27 cellular contexts compared by ENCODE assay signal in genomic region chr21:42545745-42546144, GRCh38. TPM values are rescaled to one million over a fixed set of nuclear protein-coding genes. Genes with fewer than 3 reads are reported as not detected.
"Had no signal": no experiment of that assay in that cellular context is flagged by ENCODE, and none has a peak within 500 bp of the region (broad histone marks: within the 10 kb centered on the region; RNA-seq: fewer than 3 reads in every experiment).

No MANE protein-coding gene starts in this region.

- H3K27ac ChIP-seq: brain microvascular endothelial cell, coronary artery, suprapubic skin, tibial artery had no signal

- DNase-seq: activated CD4-positive, alpha-beta T cell treated with anti-CD3 and anti-CD28 coated beads for 1 hour; activated CD4-positive, alpha-beta T cell treated with anti-CD3 and anti-CD28 coated beads, Interleukin-2, amount 10 ng/mL, durations not matched to agents 7 days and 5 days; activated CD8-positive, alpha-beta T cell treated with anti-CD3 and anti-CD28 coated beads for 36 hours; activated naive CD4-positive, alpha-beta T cell; activated T-cell treated with anti-CD3 and anti-CD28 coated beads for 4 hours; activated T-cell treated with anti-CD3 and anti-CD28 coated beads, Interleukin-2, amount 50 U/mL, for 72 hours; adrenal gland; brain microvascular endothelial cell; effector memory CD8-positive, alpha-beta T cell; foreskin fibroblast; hippocampal formation; retina; stimulated activated CD4-positive, alpha-beta T cell treated with anti-CD3 and anti-CD28 coated beads, Interleukin-15, amount 100 ng/mL, for 24 hours; stimulated activated CD4-positive, alpha-beta T cell treated with anti-CD3 and anti-CD28 coated beads, Interleukin-2, amount 100 ng/mL, for 24 hours; stimulated activated naive CD4-positive, alpha-beta T cell; tibial artery had no signal

- H3K9me3 Mint-ChIP-seq: activated CD4-positive, alpha-beta T cell treated with anti-CD3 and anti-CD28 coated beads, Interleukin-2, amount 10 ng/mL, durations not matched to agents 7 days and 5 days; activated CD8-positive, alpha-beta T cell treated with anti-CD3 and anti-CD28 coated beads for 36 hours; activated T-cell treated with anti-CD3 and anti-CD28 coated beads, Interleukin-2, amount 50 U/mL, for 72 hours; effector memory CD8-positive, alpha-beta T cell; nephron had no signal

- H3K36me3 ChIP-seq: brain microvascular endothelial cell had no signal

- H3K4me2 ChIP-seq: smooth muscle cell had no signal

- H3K27ac Mint-ChIP-seq: activated CD4-positive, alpha-beta T cell treated with anti-CD3 and anti-CD28 coated beads, Interleukin-2, amount 10 ng/mL, durations not matched to agents 7 days and 5 days; activated CD8-positive, alpha-beta T cell treated with anti-CD3 and anti-CD28 coated beads for 36 hours; activated naive CD8-positive, alpha-beta T cell; activated T-cell treated with anti-CD3 and anti-CD28 coated beads, Interleukin-2, amount 50 U/mL, for 72 hours; nephron; progenitor cell of endocrine pancreas had no signal

- H3K4me3 ChIP-seq: adrenal gland, coronary artery, lung, smooth muscle cell, suprapubic skin, tibial artery had no signal

- H3K27me3 ChIP-seq: adrenal gland, brain microvascular endothelial cell, suprapubic skin, tibial artery had no signal

- H3K9me3 ChIP-seq: adrenal gland, suprapubic skin, tibial artery had no signal

- H3K4me3 Mint-ChIP-seq: activated CD4-positive, alpha-beta T cell treated with anti-CD3 and anti-CD28 coated beads, Interleukin-2, amount 10 ng/mL, durations not matched to agents 7 days and 5 days; activated CD8-positive, alpha-beta T cell treated with anti-CD3 and anti-CD28 coated beads for 36 hours; activated naive CD8-positive, alpha-beta T cell; activated T-cell treated with anti-CD3 and anti-CD28 coated beads, Interleukin-2, amount 50 U/mL, for 72 hours; effector memory CD8-positive, alpha-beta T cell; nephron had no signal

- ATAC-seq: activated CD8-positive, alpha-beta T cell treated with anti-CD3 and anti-CD28 coated beads for 36 hours; esophagus mucosa had no signal

- H3K4me1 ChIP-seq: adrenal gland, suprapubic skin, tibial artery had no signal

- H3K27me3 Mint-ChIP-seq: activated CD4-positive, alpha-beta T cell treated with anti-CD3 and anti-CD28 coated beads, Interleukin-2, amount 10 ng/mL, durations not matched to agents 7 days and 5 days; activated CD8-positive, alpha-beta T cell treated with anti-CD3 and anti-CD28 coated beads for 36 hours; activated naive CD8-positive, alpha-beta T cell; effector memory CD8-positive, alpha-beta T cell; progenitor cell of endocrine pancreas had no signal

RNA-seq across cellular contexts. Expression of gene RSPH1, which starts 49.7 kb away (rescaled TPM):
- total RNA-seq: activated CD4-positive, alpha-beta T cell treated with anti-CD3 and anti-CD28 coated beads, Interleukin-2, amount 10 ng/mL, durations not matched to agents 7 days and 5 days; activated CD8-positive, alpha-beta T cell treated with anti-CD3 and anti-CD28 coated beads for 36 hours; cardiac septum; endothelial cell of umbilical vein; smooth muscle cell; T-helper 1 cell treated with Interleukin-12 subunit alpha and Interleukin-12 subunit beta and Interleukin-4 antibody, amounts not matched to agents 30 ng/mL and 1 ng/mL, for 36 hours had no signal
